Comparison of ENCODE assay signal across 18 cellular contexts in genomic region chr5:157597277-157597676, GRCh38. TPM values are rescaled to one million over a fixed set of nuclear protein-coding genes. Genes with fewer than 3 reads are reported as not detected.
DNase-seq lines count a peak whose midpoint lies in the region; ATAC-seq and TF ChIP-seq lines count a peak whose summit lies in the region.
"Had no signal": no experiment of that assay in that cellular context is flagged by ENCODE, and none has a peak within 500 bp of the region (broad histone marks: within the 10 kb centered on the region; RNA-seq: fewer than 3 reads in every experiment).

No MANE protein-coding gene starts in this region.

- DNase-seq in activated CD8-positive, alpha-beta memory T cell treated with anti-CD3 and anti-CD28 coated beads, Interleukin-2, amount 10 ng/mL, durations not matched to agents 7 days and 5 days = no peak
- no peak for DNase-seq in activated CD8-positive, alpha-beta memory T cell treated with anti-CD3 and anti-CD28 coated beads, Interleukin-2, amount 50 U/mL, for 48 hours
- DNase-seq in T-helper 17 cell (no peak), naive B cell (no peak)
- no peak for DNase-seq in stimulated activated naive CD4-positive, alpha-beta T cell treated with Interleukin-2 at 50 U/mL for 16 hours (lab: John Stamatoyannopoulos, UW)
- DNase-seq in CD8-positive, alpha-beta T cell = no peak
- DNase-seq: activated gamma-delta T cell treated with Interleukin-2 at 50 U/mL for 16 hours, GF-D8, left colon, NCI-H1930, NCI-H748 treated with DMSO at 0.1 percent for 48 hours, testis had no signal

- no peaks in the 10 kb centered on the region for H3K4me1 ChIP-seq in CD8-positive, alpha-beta T cell (ENCODE audit: insufficient read depth, low read length)
- H3K4me1 ChIP-seq: breast epithelium, prostate gland had no signal

- H3K27me3 ChIP-seq in CD8-positive, alpha-beta T cell (ENCODE audit: insufficient read depth, low read length) = no peaks in the 10 kb centered on the region
- H3K27me3 ChIP-seq: breast epithelium, testis had no signal

- no peak for ATAC-seq in activated CD8-positive, alpha-beta memory T cell treated with anti-CD3 and anti-CD28 coated beads, Interleukin-2, amount 10 ng/mL, durations not matched to agents 7 days and 5 days
- ATAC-seq in GM19463 (IDR thresholded peaks at IDR 0.05; ENCODE audit: unreplicated experiment) (peak; percentile 16), T-helper 17 cell (no peak), naive B cell (ENCODE audit: low read depth in 2 of 2) (no peak), HG03520 (IDR thresholded peaks at IDR 0.05; ENCODE audit: unreplicated experiment) (no peak)
- ATAC-seq in CD8-positive, alpha-beta T cell = no peak
- ATAC-seq: left colon had no signal

- no peaks in the 10 kb centered on the region for H3K36me3 ChIP-seq in CD8-positive, alpha-beta T cell (ENCODE audit: insufficient read depth, low read length)
- H3K36me3 ChIP-seq: breast epithelium, prostate gland had no signal

- H3K27me3 Mint-ChIP-seq in activated CD8-positive, alpha-beta memory T cell treated with anti-CD3 and anti-CD28 coated beads, Interleukin-2, amount 10 ng/mL, durations not matched to agents 7 days and 5 days = no peaks in the 10 kb centered on the region
- H3K27me3 Mint-ChIP-seq in T-helper 17 cell (no peaks in the 10 kb centered on the region), naive B cell (no peaks in the 10 kb centered on the region)
- peaks cover 3% of the 10 kb centered on the region for H3K27me3 Mint-ChIP-seq in CD8-positive, alpha-beta T cell (ENCODE audit: low read depth)

- H3K4me3 ChIP-seq in CD8-positive, alpha-beta T cell (ENCODE audit: low read depth, low read length) = no peak overlapping the region
- H3K4me3 ChIP-seq: breast epithelium, prostate gland, testis had no signal

- POLR2A ChIA-PET in CD8-positive, alpha-beta T cell (lab: Charles Lee) = interaction anchor here (0.6 to 1.0 kb wide), 2 partner anchors 23 to 56 kb away, joined by 3 read pairs; no protein-coding TSS in a partner anchor

- CTCF ChIA-PET in activated CD8-positive, alpha-beta memory T cell treated with anti-CD3 and anti-CD28 coated beads, Interleukin-2, amount 10 ng/mL, durations not matched to agents 7 days and 5 days (lab: Charles Lee) = interaction anchor here (0.7 to 2.2 kb wide), 10 partner anchors 10 to 121 kb away, joined by 3 to 10 read pairs (median 6); no protein-coding TSS in a partner anchor
- CTCF ChIA-PET in CD8-positive, alpha-beta T cell (lab: Charles Lee) = interaction anchor here (0.6 to 1.1 kb wide), 4 partner anchors 11 to 204 kb away, joined by 3 to 4 read pairs (median 3); no protein-coding TSS in a partner anchor

- TF ChIP-seq CTCF in CD8-positive, alpha-beta T cell (IDR thresholded peaks at IDR 0.05) = no peak

- H3K9me3 Mint-ChIP-seq in activated CD8-positive, alpha-beta memory T cell treated with anti-CD3 and anti-CD28 coated beads, Interleukin-2, amount 10 ng/mL, durations not matched to agents 7 days and 5 days (ENCODE audit: low read depth) = no peaks in the 10 kb centered on the region
- peaks cover 0 to 12% (median 8%) of the 10 kb centered on the region in 7 donors for H3K9me3 Mint-ChIP-seq in naive B cell
- H3K9me3 Mint-ChIP-seq in CD8-positive, alpha-beta T cell = no peaks in the 10 kb centered on the region

- H3K27ac Mint-ChIP-seq in activated CD8-positive, alpha-beta memory T cell treated with anti-CD3 and anti-CD28 coated beads, Interleukin-2, amount 10 ng/mL, durations not matched to agents 7 days and 5 days = peak overlapping the region; percentile 84
- H3K27ac Mint-ChIP-seq in T-helper 17 cell = peak overlapping the region; percentile 76
- H3K27ac Mint-ChIP-seq in naive B cell = peak overlapping the region; percentile 85 to 97 (median 95)
- H3K27ac Mint-ChIP-seq in CD8-positive, alpha-beta T cell = no peak overlapping the region

- H3K27ac ChIP-seq in CD8-positive, alpha-beta T cell (ENCODE audit: low read depth, low read length) = no peak overlapping the region
- H3K27ac ChIP-seq: breast epithelium, prostate gland, RWPE1, testis had no signal

- intact Hi-C loops in CD8-positive, alpha-beta T cell (cut with DNase I, micrococcal nuclease) = no loop called here

- H3K9me3 ChIP-seq in T-helper 17 cell (ENCODE audit: control insufficient read depth, low read length, poor library complexity, severe bottlenecking) = no peaks in the 10 kb centered on the region
- no peaks in the 10 kb centered on the region for H3K9me3 ChIP-seq in CD8-positive, alpha-beta T cell (ENCODE audit: low read length)
- H3K9me3 ChIP-seq: breast epithelium, prostate gland, testis had no signal

- peak overlapping the region; percentile 40 for H3K4me3 Mint-ChIP-seq in activated CD8-positive, alpha-beta memory T cell treated with anti-CD3 and anti-CD28 coated beads, Interleukin-2, amount 10 ng/mL, durations not matched to agents 7 days and 5 days
- H3K4me3 Mint-ChIP-seq in T-helper 17 cell (peak overlapping the region; percentile 63), naive B cell (peak overlapping the region; percentile 27 to 81 (median 76))
- H3K4me3 Mint-ChIP-seq in CD8-positive, alpha-beta T cell = no peak overlapping the region

- peaks cover 9% of the 10 kb centered on the region for H3K36me3 Mint-ChIP-seq in activated CD8-positive, alpha-beta memory T cell treated with anti-CD3 and anti-CD28 coated beads, Interleukin-2, amount 10 ng/mL, durations not matched to agents 7 days and 5 days
- H3K36me3 Mint-ChIP-seq in T-helper 17 cell (ENCODE audit: low read depth) = no peaks in the 10 kb centered on the region
- H3K36me3 Mint-ChIP-seq in naive B cell = peaks cover 0 to 7% of the 10 kb centered on the region in 2 donors
- H3K36me3 Mint-ChIP-seq in CD8-positive, alpha-beta T cell = no peaks in the 10 kb centered on the region

- H3K4me1 Mint-ChIP-seq in activated CD8-positive, alpha-beta memory T cell treated with anti-CD3 and anti-CD28 coated beads, Interleukin-2, amount 10 ng/mL, durations not matched to agents 7 days and 5 days = peaks cover 97% of the 10 kb centered on the region
- H3K4me1 Mint-ChIP-seq in T-helper 17 cell (peaks cover 51% of the 10 kb centered on the region), naive B cell (peaks cover 50 to 97% (median 83%) of the 10 kb centered on the region in 3 donors)
- peaks cover 42% of the 10 kb centered on the region for H3K4me1 Mint-ChIP-seq in CD8-positive, alpha-beta T cell (ENCODE audit: low read depth)

RNA-seq across cellular contexts. Expression of gene ADAM19, which starts 21.7 kb away (rescaled TPM):
- 100 to 1,000 TPM; 219 to 341 TPM for total RNA-seq in activated CD8-positive, alpha-beta memory T cell treated with anti-CD3 and anti-CD28 coated beads, Interleukin-2, amount 10 ng/mL, durations not matched to agents 7 days and 5 days
- total RNA-seq in T-helper 17 cell = 100 to 1,000 TPM; 130 to 140 TPM
- 10 to 100 TPM in 5 of 6 donors, 1 to 10 TPM in 1; 6.3 to 75.5 (median 43.4) TPM for polyA plus RNA-seq in naive B cell (ENCODE audit: low read depth in 6 of 6)
- 1 to 10 TPM; 5.9 to 6.5 TPM for total RNA-seq in CD8-positive, alpha-beta T cell

RNA-seq across cellular contexts. Expression of gene SOX30, which starts 55.0 kb away (rescaled TPM):
- under 1 TPM in 1 of 2 experiments, not detected in 1; 0.09 TPM for total RNA-seq in activated CD8-positive, alpha-beta memory T cell treated with anti-CD3 and anti-CD28 coated beads, Interleukin-2, amount 10 ng/mL, durations not matched to agents 7 days and 5 days
- under 1 TPM in 1 of 2 donors, not detected in 1; 0.44 TPM for total RNA-seq in T-helper 17 cell
- 1 to 10 TPM in 2 of 6 donors, under 1 TPM in 4; 0.42 to 1.1 (median 0.83) TPM for polyA plus RNA-seq in naive B cell (ENCODE audit: low read depth in 6 of 6)
- total RNA-seq in CD8-positive, alpha-beta T cell = not detected
- total RNA-seq: fibroblast of lung had no signal

Comparison
In these comparisons a context has a peak if more than half of its experiments do, and no peak if none do; other contexts are left out.
1. RNA of gene ADAM19, which starts 21.7 kb away (total RNA-seq): 219 to 341 TPM in activated CD8-positive, alpha-beta memory T cell treated with anti-CD3 and anti-CD28 coated beads, Interleukin-2, amount 10 ng/mL, durations not matched to agents 7 days and 5 days and 130 to 140 TPM in T-helper 17 cell; 5.9 to 6.5 TPM in CD8-positive, alpha-beta T cell; every median in the first group is over 10 times any median in the second.